13 cellular contexts compared by ENCODE assay signal in the genomic region with DNA sequence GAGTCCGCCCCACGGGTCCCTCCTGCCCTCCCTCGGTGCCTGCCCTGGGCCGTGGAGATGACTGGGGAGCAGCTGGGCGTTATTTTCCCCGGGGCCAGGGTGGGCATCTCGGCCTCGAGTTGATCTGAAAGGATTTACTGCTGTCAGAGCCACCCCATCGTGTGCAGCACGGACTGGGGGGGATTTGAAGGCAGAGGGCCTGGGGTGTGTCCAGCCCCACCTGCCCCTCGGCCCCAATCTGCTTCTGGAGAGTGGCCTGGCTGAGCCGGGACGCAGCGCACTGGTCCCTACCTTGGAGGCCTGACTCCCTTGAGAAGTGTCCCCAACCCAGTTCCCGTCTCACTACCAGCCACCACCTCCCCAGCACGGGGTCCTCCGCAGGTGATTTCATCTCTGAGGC. TPM values are rescaled to one million over a fixed set of nuclear protein-coding genes. Genes with fewer than 3 reads are reported as not detected.
DNase-seq lines count a peak whose midpoint lies in the region; ATAC-seq and TF ChIP-seq lines count a peak whose summit lies in the region.
"Had no signal": no experiment of that assay in that cellular context is flagged by ENCODE, and none has a peak within 500 bp of the region (broad histone marks: within the 10 kb centered on the region; RNA-seq: fewer than 3 reads in every experiment).

No MANE protein-coding gene starts in this region.

- no peak overlapping the region for H3K14ac ChIP-seq in mesenchymal stem cell (ENCODE audit: low read length in 2 of 2)

- no peak overlapping the region for H3K18ac ChIP-seq in mesenchymal stem cell (ENCODE audit: low read depth in 1 of 2, low read length in 2 of 2)

- H2AK5ac ChIP-seq in mesenchymal stem cell (ENCODE audit: low read length, severe bottlenecking), result no peak overlapping the region

- H3K9ac ChIP-seq in NT2/D1 (ENCODE audit: insufficient read length, low read depth), result peak overlapping the region; percentile 21
- H3K9ac ChIP-seq in mesenchymal stem cell (ENCODE audit: low read length), result peak overlapping the region; percentile 15
- H3K9ac ChIP-seq in skeletal muscle tissue (ENCODE audit: low read depth in 1 of 3, low read length in 3 of 3), result peak overlapping the region in 1 of 3 donors; percentile 66

- no peak overlapping the region for H2BK12ac ChIP-seq in mesenchymal stem cell (ENCODE audit: low read length in 2 of 2)

- peak overlapping the region in 1 of 2 donors; percentile 18 for H3K27ac ChIP-seq in right atrium auricular region
- H3K27ac ChIP-seq in mesenchymal stem cell (ENCODE audit: low read length, poor library complexity, severe bottlenecking), result no peak overlapping the region
- peak overlapping the region; percentile 92 for H3K27ac ChIP-seq in skeletal muscle tissue (ENCODE audit: low read depth, low read length)

- H2BK5ac ChIP-seq in mesenchymal stem cell (ENCODE audit: low read depth, low read length, poor library complexity, severe bottlenecking), result no peak overlapping the region

- H2BK15ac ChIP-seq in mesenchymal stem cell (ENCODE audit: low read depth, poor library complexity, severe bottlenecking), result no peak overlapping the region

- no peak overlapping the region for H3K4me2 ChIP-seq in mesenchymal stem cell (ENCODE audit: low read length, poor library complexity, severe bottlenecking)

- H3K79me1 ChIP-seq in mesenchymal stem cell (replicated peaks; ENCODE audit: low read length, poor library complexity, severe bottlenecking), result peaks cover 44% of the 10 kb centered on the region

- H4K91ac ChIP-seq in mesenchymal stem cell (ENCODE audit: low read length), result no peak overlapping the region

- 88% methylated on average over 17 of the region's 17 CpGs for WGBS in mesenchymal stem cell

- ATAC-seq in Right ventricle myocardium superior (ENCODE audit: poor library complexity), result peak; percentile 8
- no peak for ATAC-seq in HG03469 (IDR thresholded peaks at IDR 0.05; ENCODE audit: unreplicated experiment)

- H2BK120ac ChIP-seq in mesenchymal stem cell (ENCODE audit: low read depth, low read length), result no peak overlapping the region

- no peak overlapping the region for H3K4ac ChIP-seq in mesenchymal stem cell (ENCODE audit: low read depth in 1 of 2, low read length in 2 of 2)

- H3K4me3 ChIP-seq in right atrium auricular region, result peak overlapping the region in 1 of 2 donors; percentile 0
- H3K4me3 ChIP-seq in NT2/D1 (ENCODE audit: insufficient read length, low read depth), result no peak overlapping the region
- H3K4me3 ChIP-seq in mesenchymal stem cell (ENCODE audit: insufficient read depth in 1 of 2, low read depth in 1 of 2, low read length in 2 of 2), result no peak overlapping the region
- no peak overlapping the region for H3K4me3 ChIP-seq in skeletal muscle tissue (ENCODE audit: low read length in 3 of 3)
- H3K4me3 ChIP-seq: MG63 had no signal

- H3K36me3 ChIP-seq in right atrium auricular region (no peaks in the 10 kb centered on the region), NT2/D1 (ENCODE audit: insufficient read depth, insufficient read length, low read length) (peaks cover 26% of the 10 kb centered on the region), mesenchymal stem cell (ENCODE audit: control insufficient read depth in 1 of 2, insufficient read depth in 2 of 2, low read depth in 1 of 2, low read length in 2 of 2) (peaks cover 5 to 9% of the 10 kb centered on the region in 2 experiments), skeletal muscle tissue (ENCODE audit: control insufficient read depth in 3 of 3, insufficient read depth in 3 of 3, low read length in 3 of 3) (no peaks in the 10 kb centered on the region)

- no peak overlapping the region for H4K8ac ChIP-seq in mesenchymal stem cell (ENCODE audit: low read length)

- peaks cover 0 to 36% of the 10 kb centered on the region in 2 donors for H3K4me1 ChIP-seq in right atrium auricular region
- peaks cover 8% of the 10 kb centered on the region for H3K4me1 ChIP-seq in NT2/D1 (ENCODE audit: insufficient read depth, insufficient read length)
- peaks cover 12% of the 10 kb centered on the region for H3K4me1 ChIP-seq in mesenchymal stem cell (ENCODE audit: control insufficient read depth, insufficient read depth, low read depth, low read length)
- H3K4me1 ChIP-seq in skeletal muscle tissue (ENCODE audit: control insufficient read depth in 3 of 3, insufficient read depth in 3 of 3, low read length in 3 of 3), result peaks cover 71 to 82% (median 72%) of the 10 kb centered on the region in 3 donors

- intact Hi-C loops in Right ventricle myocardium superior (cut with DNase I), result no loop called here

- TF ChIP-seq CTCF in right atrium auricular region (IDR thresholded peaks at IDR 0.05), result no peak

- H3K27me3 ChIP-seq in right atrium auricular region, result no peaks in the 10 kb centered on the region
- no peaks in the 10 kb centered on the region for H3K27me3 ChIP-seq in NT2/D1 (ENCODE audit: insufficient read depth, insufficient read length)
- H3K27me3 ChIP-seq in mesenchymal stem cell (ENCODE audit: control insufficient read depth in 1 of 2, insufficient read depth in 1 of 2, low read length in 2 of 2), result peaks cover 0 to 8% of the 10 kb centered on the region in 2 experiments
- H3K27me3 ChIP-seq in skeletal muscle tissue (ENCODE audit: control insufficient read depth in 3 of 3, insufficient read depth in 3 of 3, low read length in 3 of 3), result no peaks in the 10 kb centered on the region
- H3K27me3 ChIP-seq: MG63 had no signal

- H3K9me3 ChIP-seq in right atrium auricular region (no peaks in the 10 kb centered on the region), NT2/D1 (ENCODE audit: insufficient read depth, low read length) (no peaks in the 10 kb centered on the region), mesenchymal stem cell (ENCODE audit: control insufficient read depth, low read length) (no peaks in the 10 kb centered on the region), skeletal muscle tissue (ENCODE audit: control insufficient read depth in 3 of 3, low read length in 3 of 3) (no peaks in the 10 kb centered on the region)
- H3K9me3 ChIP-seq: MG63 had no signal

- DNase-seq in Right ventricle myocardium superior, result no peak
- DNase-seq in right atrium auricular region (ENCODE audit: low spot score), result no peak
- DNase-seq in NT2/D1 (ENCODE audit: low read depth, low spot score), result no peak
- no peak for DNase-seq in mesenchymal stem cell
- DNase-seq in pons (ENCODE audit: low spot score), result no peak
- DNase-seq in NCI-H1694 (lab: John Stamatoyannopoulos, UW), result no peak
- DNase-seq: Karpas-422, MG63, NCI-H1092 treated with DMSO at 0.1 percent for 48 hours, NCI-H187 treated with DMSO at 0.1 percent for 48 hours, NCI-H69 had no signal

- H2AFZ ChIP-seq in mesenchymal stem cell (ENCODE audit: low read depth, low read length), result no peak overlapping the region

- H3K23ac ChIP-seq in mesenchymal stem cell (ENCODE audit: low read length in 2 of 2), result no peak overlapping the region

RNA-seq across cellular contexts. Expression of gene PFKFB3, which starts 24.2 kb away (rescaled TPM):
- total RNA-seq in Right ventricle myocardium superior, result 24.7 TPM
- total RNA-seq in right atrium auricular region, result 10 to 100 TPM in 1 of 2 donors, 1 to 10 TPM in 1; 9.4 to 16.5 TPM
- 14.6 TPM for polyA plus RNA-seq in mesenchymal stem cell (2013, experiment 1 of 2)
- polyA plus RNA-seq in mesenchymal stem cell (2013, experiment 2 of 2), result 15.8 TPM
- total RNA-seq in skeletal muscle tissue, result 9.9 TPM
